ENCODE assay signal across 18 cellular contexts in genomic region chr12:132775502-132776233, GRCh38.
"Had no signal": no experiment of that assay in that cellular context is flagged by ENCODE, and none has a peak within 500 bp of the region (broad histone marks: within the 10 kb centered on the region; RNA-seq: fewer than 3 reads in every experiment).

No MANE protein-coding gene starts in this region.

- H3K27me3 ChIP-seq: esophagus squamous epithelium, neural progenitor cell had no signal

- H3K4me3 Mint-ChIP-seq: dendritic cell treated with granulocyte-macrophage colony-stimulating factor and Interleukin-4, amounts not matched to agents 40 ng/mL and 50 ng/mL, for 4 days; effector memory CD8-positive, alpha-beta T cell; neural progenitor cell had no signal

- H3K9me3 Mint-ChIP-seq: dendritic cell treated with granulocyte-macrophage colony-stimulating factor and Interleukin-4, amounts not matched to agents 40 ng/mL and 50 ng/mL, for 4 days; effector memory CD8-positive, alpha-beta T cell; naive thymus-derived CD8-positive, alpha-beta T cell; neural progenitor cell had no signal

- H3K4me1 Mint-ChIP-seq: neural progenitor cell had no signal

- H3K4me3 ChIP-seq: esophagus squamous epithelium, lung, neural progenitor cell, skin epidermis had no signal

- DNase-seq: effector memory CD8-positive, alpha-beta T cell; esophagus squamous epithelium; foreskin fibroblast; left colon; left ventricle myocardium superior; mesendoderm; naive thymus-derived CD8-positive, alpha-beta T cell; occipital lobe; stimulated activated CD4-positive, alpha-beta T cell treated with anti-CD3 and anti-CD28 coated beads, Interleukin-2, amount 100 ng/mL, for 24 hours; stimulated activated CD4-positive, alpha-beta T cell treated with anti-CD3 and anti-CD28 coated beads, Interleukin-4, amount 100 ng/mL, for 4 hours; stimulated activated naive CD4-positive, alpha-beta T cell treated with Interleukin-2 at 50 U/mL for 16 hours; trophoblast cell had no signal

- H3K27me3 Mint-ChIP-seq: dendritic cell treated with granulocyte-macrophage colony-stimulating factor and Interleukin-4, amounts not matched to agents 40 ng/mL and 50 ng/mL, for 4 days; effector memory CD8-positive, alpha-beta T cell; naive thymus-derived CD8-positive, alpha-beta T cell had no signal

- H3K27ac ChIP-seq: esophagus squamous epithelium, neural progenitor cell, parathyroid adenoma, skin epidermis had no signal

- H3K27ac Mint-ChIP-seq: neural progenitor cell had no signal

- H3K9me3 ChIP-seq: esophagus squamous epithelium had no signal

- ATAC-seq: effector memory CD8-positive, alpha-beta T cell; left colon; left ventricle myocardium superior; naive thymus-derived CD8-positive, alpha-beta T cell; sciatic nerve had no signal

- H3K4me1 ChIP-seq: neural progenitor cell, parathyroid adenoma had no signal

- H3K36me3 ChIP-seq: neural progenitor cell had no signal
